21 cellular contexts compared by ENCODE assay signal in genomic region chr5:106127985-106128384, GRCh38.
DNase-seq lines count a peak whose midpoint lies in the region; ATAC-seq and TF ChIP-seq lines count a peak whose summit lies in the region.
"Had no signal": no experiment of that assay in that cellular context is flagged by ENCODE, and none has a peak within 500 bp of the region (broad histone marks: within the 10 kb centered on the region; RNA-seq: fewer than 3 reads in every experiment).

No MANE protein-coding gene starts in this region.

- H3K36me3 ChIP-seq in MM.1S (replicated peaks; ENCODE audit: insufficient read depth, low read length) (no peaks in the 10 kb centered on the region), esophagus squamous epithelium (no peaks in the 10 kb centered on the region), testis (ENCODE audit: low read depth, missing control alignments) (no peaks in the 10 kb centered on the region)
- H3K36me3 ChIP-seq: BLaER1 treated with 17β-estradiol and CSF1 and Interleukin-3, amounts not matched to agents 10 nM and 100 nM; brain microvascular endothelial cell; suprapubic skin had no signal

- TF ChIP-seq POLR2A in esophagus squamous epithelium (IDR thresholded peaks at IDR 0.05) = no peak
- TF ChIP-seq POLR2A in testis (IDR thresholded peaks at IDR 0.05) = no peak

- intact Hi-C loops in esophagus squamous epithelium (cut with DNase I) (no loop called here), testis (cut with DNase I; ENCODE audit: low total_unique reads) (no loop called here)

- H3K27ac ChIP-seq in MM.1S (ENCODE audit: low read length) = peak overlapping the region; percentile 80; the same call in 1 of the 2 replicates
- H3K27ac ChIP-seq in esophagus squamous epithelium = no peak overlapping the region
- H3K27ac ChIP-seq in testis = no peak overlapping the region
- H3K27ac ChIP-seq: BLaER1 treated with 17β-estradiol and CSF1 and Interleukin-3, amounts not matched to agents 10 nM and 100 nM; brain microvascular endothelial cell; suprapubic skin had no signal

- peak overlapping the region; percentile 46; the same call in 1 of the 2 replicates for H2AFZ ChIP-seq in MM.1S (ENCODE audit: low read length)

- H3K9me2 ChIP-seq in MM.1S (replicated peaks; ENCODE audit: insufficient read depth, low read length) = no peaks in the 10 kb centered on the region

- peak overlapping the region; percentile 32; the same call in 1 of the 2 replicates for H3K9ac ChIP-seq in MM.1S (ENCODE audit: low read length)
- H3K9ac ChIP-seq: BLaER1 treated with 17β-estradiol and CSF1 and Interleukin-3, amounts not matched to agents 10 nM and 100 nM had no signal

- ATAC-seq in GM18907 (IDR thresholded peaks at IDR 0.05; ENCODE audit: unreplicated experiment) (peak; percentile 50), GM21717 (IDR thresholded peaks at IDR 0.05; ENCODE audit: unreplicated experiment) (peak; percentile 97), HG03060 (IDR thresholded peaks at IDR 0.05; ENCODE audit: low read depth, unreplicated experiment) (peak; percentile 92)
- ATAC-seq: K562 had no signal

- H4K20me1 ChIP-seq in MM.1S (ENCODE audit: insufficient read depth, low read length) = no peaks in the 10 kb centered on the region
- H4K20me1 ChIP-seq: BLaER1 treated with 17β-estradiol and CSF1 and Interleukin-3, amounts not matched to agents 10 nM and 100 nM had no signal

- DNase-seq in MM.1S = peak; percentile 80
- DNase-seq in esophagus squamous epithelium (lab: John Stamatoyannopoulos, UW) = no peak
- no peak for DNase-seq in testis
- no peak for DNase-seq in DMS 273 treated with DMSO at 0.1 percent for 48 hours (lab: John Stamatoyannopoulos, UW)
- DNase-seq in GOT3 (lab: John Stamatoyannopoulos, UW) = no peak
- DNase-seq: activated naive CD4-positive, alpha-beta T cell; brain microvascular endothelial cell; effector CD4-positive, alpha-beta T cell; HFFc6; midbrain; NCI-H187 treated with DMSO at 0.1 percent for 48 hours; NCI-H774; occipital lobe; SHP77; small intestine had no signal

- peaks cover 18% of the 10 kb centered on the region for H3F3A ChIP-seq in MM.1S (ENCODE audit: insufficient read depth, low read length)

- no peaks in the 10 kb centered on the region for H3K79me2 ChIP-seq in MM.1S (ENCODE audit: low read length)

- H3K4me3 ChIP-seq in MM.1S (ENCODE audit: low read length) = peak overlapping the region; percentile 22
- no peak overlapping the region for H3K4me3 ChIP-seq in esophagus squamous epithelium
- H3K4me3 ChIP-seq in testis = no peak overlapping the region
- H3K4me3 ChIP-seq: BLaER1 treated with 17β-estradiol and CSF1 and Interleukin-3, amounts not matched to agents 10 nM and 100 nM; K562; suprapubic skin had no signal

- no peak for TF ChIP-seq CTCF in MM.1S (IDR thresholded peaks at IDR 0.05; ENCODE audit: low read length)
- TF ChIP-seq CTCF in esophagus squamous epithelium (IDR thresholded peaks at IDR 0.05) = no peak
- no peak for TF ChIP-seq CTCF in testis (IDR thresholded peaks at IDR 0.05)

- 66 to 67% methylated on average over 2 of the region's 2 CpGs for WGBS in esophagus squamous epithelium, 2 donors
- WGBS in testis, 2 donors = 92 to 95% methylated on average over 2 of the region's 2 CpGs

- H3K27me3 ChIP-seq in MM.1S (replicated peaks; ENCODE audit: insufficient read depth, low read length) (no peaks in the 10 kb centered on the region), esophagus squamous epithelium (no peaks in the 10 kb centered on the region), testis (no peaks in the 10 kb centered on the region)
- H3K27me3 ChIP-seq: BLaER1 treated with 17β-estradiol and CSF1 and Interleukin-3, amounts not matched to agents 10 nM and 100 nM; brain microvascular endothelial cell; suprapubic skin had no signal

- H3K4me2 ChIP-seq in MM.1S (ENCODE audit: low read depth, low read length) = peak overlapping the region; percentile 70
- H3K4me2 ChIP-seq: BLaER1 treated with 17β-estradiol and CSF1 and Interleukin-3, amounts not matched to agents 10 nM and 100 nM had no signal

- no peaks in the 10 kb centered on the region for H3K9me3 ChIP-seq in MM.1S (replicated peaks; ENCODE audit: insufficient read depth, low read length)
- H3K9me3 ChIP-seq in esophagus squamous epithelium = no peaks in the 10 kb centered on the region
- no peaks in the 10 kb centered on the region for H3K9me3 ChIP-seq in testis
- H3K9me3 ChIP-seq: BLaER1 treated with 17β-estradiol and CSF1 and Interleukin-3, amounts not matched to agents 10 nM and 100 nM; suprapubic skin had no signal

- H3K4me1 ChIP-seq in MM.1S (ENCODE audit: low read length) = peaks cover 20% of the 10 kb centered on the region
- no peaks in the 10 kb centered on the region for H3K4me1 ChIP-seq in esophagus squamous epithelium
- H3K4me1 ChIP-seq in testis = no peaks in the 10 kb centered on the region
- H3K4me1 ChIP-seq: BLaER1 treated with 17β-estradiol and CSF1 and Interleukin-3, amounts not matched to agents 10 nM and 100 nM; suprapubic skin had no signal
